Comparison of ENCODE assay signal across 27 cellular contexts in genomic region chr11:115496892-115497291, GRCh38. TPM values are rescaled to one million over a fixed set of nuclear protein-coding genes. Genes with fewer than 3 reads are reported as not detected.
DNase-seq lines count a peak whose midpoint lies in the region; ATAC-seq, FAIRE-seq and TF ChIP-seq lines count a peak whose summit lies in the region.
"Had no signal": no experiment of that assay in that cellular context is flagged by ENCODE, and none has a peak within 500 bp of the region (broad histone marks: within the 10 kb centered on the region; RNA-seq: fewer than 3 reads in every experiment).

No MANE protein-coding gene starts in this region.

- H3K36me3 Mint-ChIP-seq in astrocyte (ENCODE audit: low read depth, unreplicated experiment) = peaks cover 9% of the 10 kb centered on the region
- H3K36me3 Mint-ChIP-seq: naive B cell had no signal

- TF ChIP-seq CTCF in astrocyte (IDR thresholded peaks at IDR 0.05; ENCODE audit: insufficient read depth, low read depth, low read length) = no peak
- no peak for TF ChIP-seq CTCF in left lung (IDR thresholded peaks at IDR 0.05)

- H3K4me1 ChIP-seq in astrocyte (ENCODE audit: insufficient read depth, low read length) = peaks cover 11% of the 10 kb centered on the region
- peaks cover 9 to 13% of the 10 kb centered on the region in 2 donors for H3K4me1 ChIP-seq in left lung
- no peaks in the 10 kb centered on the region for H3K4me1 ChIP-seq in Karpas-422 (ENCODE audit: low read length)

- intact Hi-C loops in left lung (cut with DNase I) = no loop called here

- H3K27me3 ChIP-seq in astrocyte (ENCODE audit: insufficient read depth, low read length) (no peaks in the 10 kb centered on the region), left lung (peaks cover 3 to 31% of the 10 kb centered on the region in 2 donors), Karpas-422 (ENCODE audit: low read length) (no peaks in the 10 kb centered on the region)
- H3K27me3 ChIP-seq: body of pancreas had no signal

- H3K9ac ChIP-seq in astrocyte (ENCODE audit: low read length) (no peak overlapping the region), Karpas-422 (ENCODE audit: low read length) (no peak overlapping the region)
- H3K9ac ChIP-seq: BLaER1 treated with 17β-estradiol and CSF1 and Interleukin-3, amounts not matched to agents 10 nM and 100 nM had no signal

- no peaks in the 10 kb centered on the region for H3K27me3 Mint-ChIP-seq in astrocyte (ENCODE audit: low read depth, unreplicated experiment)
- H3K27me3 Mint-ChIP-seq: type B pancreatic cell had no signal

- peaks cover 54% of the 10 kb centered on the region for H3K4me1 Mint-ChIP-seq in astrocyte (ENCODE audit: low read depth, unreplicated experiment)
- H3K4me1 Mint-ChIP-seq: naive B cell had no signal

- FAIRE-seq in astrocyte (lab: Jason Lieb, UNC) = no peak
- FAIRE-seq: A204.1, GM18507, HTR-8/SVneo, kidney had no signal

- no peak overlapping the region for H3K4me3 ChIP-seq in astrocyte (ENCODE audit: insufficient read depth, low read depth, low read length)
- no peak overlapping the region for H3K4me3 ChIP-seq in left lung
- no peak overlapping the region for H3K4me3 ChIP-seq in Karpas-422 (ENCODE audit: low read length)
- H3K4me3 ChIP-seq: BLaER1 treated with 17β-estradiol and CSF1 and Interleukin-3, amounts not matched to agents 10 nM and 100 nM; body of pancreas; HAP-1; SJCRH30; spleen had no signal

- H3K4me2 ChIP-seq in astrocyte (ENCODE audit: low read length) (peak overlapping the region; percentile 17), Karpas-422 (ENCODE audit: low read depth, low read length, poor library complexity, severe bottlenecking) (no peak overlapping the region)

- H3K79me2 ChIP-seq in astrocyte (ENCODE audit: insufficient read depth, low read length) (peaks cover 57% of the 10 kb centered on the region), Karpas-422 (ENCODE audit: low read length) (no peaks in the 10 kb centered on the region)

- no peak overlapping the region for H3K4me3 Mint-ChIP-seq in astrocyte (ENCODE audit: unreplicated experiment)
- H3K4me3 Mint-ChIP-seq: naive B cell; T-helper 1 cell treated with Interleukin-12 subunit alpha and Interleukin-12 subunit beta and Interleukin-4 antibody, amounts not matched to agents 30 μg/mL and 1 μg/mL, for 36 hours; type B pancreatic cell had no signal

- no peaks in the 10 kb centered on the region for H3K9me3 Mint-ChIP-seq in astrocyte (ENCODE audit: unreplicated experiment)
- H3K9me3 Mint-ChIP-seq: T-helper 1 cell treated with Interleukin-12 subunit alpha and Interleukin-12 subunit beta and Interleukin-4 antibody, amounts not matched to agents 30 μg/mL and 1 μg/mL, for 36 hours had no signal

- peak; percentile 5 for ATAC-seq in left lung
- ATAC-seq in HG02798 (IDR thresholded peaks at IDR 0.05; ENCODE audit: poor library complexity, unreplicated experiment) = no peak
- no peak for ATAC-seq in GM18867 (IDR thresholded peaks at IDR 0.05; ENCODE audit: unreplicated experiment)
- no peak for ATAC-seq in HG03521 (IDR thresholded peaks at IDR 0.05; ENCODE audit: unreplicated experiment)
- ATAC-seq: body of pancreas; Panc1; stimulated activated naive CD8-positive, alpha-beta T cell treated with anti-CD3 and anti-CD28 coated beads, Interleukin-15, Interleukin-2, amounts not matched to agents 100 U/mL and 50 U/mL, for 24 hours had no signal

- no peaks in the 10 kb centered on the region for H3K9me2 ChIP-seq in Karpas-422 (replicated peaks; ENCODE audit: insufficient read depth, low read length)

- no peaks in the 10 kb centered on the region for H3K36me3 ChIP-seq in astrocyte (ENCODE audit: insufficient read depth, low read length)
- no peaks in the 10 kb centered on the region for H3K36me3 ChIP-seq in left lung
- H3K36me3 ChIP-seq in Karpas-422 (ENCODE audit: insufficient read depth, low read length) = no peaks in the 10 kb centered on the region
- H3K36me3 ChIP-seq: BLaER1 treated with 17β-estradiol and CSF1 and Interleukin-3, amounts not matched to agents 10 nM and 100 nM; HAP-1; SJCRH30; spleen had no signal

- peak overlapping the region; percentile 38 for H3K27ac Mint-ChIP-seq in astrocyte (ENCODE audit: unreplicated experiment)
- H3K27ac Mint-ChIP-seq: naive B cell; T-helper 1 cell treated with Interleukin-12 subunit alpha and Interleukin-12 subunit beta and Interleukin-4 antibody, amounts not matched to agents 30 μg/mL and 1 μg/mL, for 36 hours; type B pancreatic cell had no signal

- H4K20me1 ChIP-seq in astrocyte (ENCODE audit: insufficient read depth, low read length) = peaks cover 42% of the 10 kb centered on the region
- H4K20me1 ChIP-seq in Karpas-422 (ENCODE audit: insufficient read depth, low read depth, low read length) = no peaks in the 10 kb centered on the region
- H4K20me1 ChIP-seq: BLaER1 treated with 17β-estradiol and CSF1 and Interleukin-3, amounts not matched to agents 10 nM and 100 nM had no signal

- H3K27ac ChIP-seq in astrocyte (ENCODE audit: low read depth, low read length) (no peak overlapping the region), left lung (peak overlapping the region in 1 of 2 donors; percentile 3), Karpas-422 (ENCODE audit: low read length) (no peak overlapping the region)
- H3K27ac ChIP-seq: BLaER1 treated with 17β-estradiol and CSF1 and Interleukin-3, amounts not matched to agents 10 nM and 100 nM; body of pancreas; SJCRH30; spleen had no signal

- no peaks in the 10 kb centered on the region for H3K9me3 ChIP-seq in astrocyte (ENCODE audit: insufficient read depth, low read depth, low read length)
- H3K9me3 ChIP-seq in left lung = no peaks in the 10 kb centered on the region
- no peaks in the 10 kb centered on the region for H3K9me3 ChIP-seq in Karpas-422 (ENCODE audit: low read length)
- H3K9me3 ChIP-seq: BLaER1 treated with 17β-estradiol and CSF1 and Interleukin-3, amounts not matched to agents 10 nM and 100 nM; body of pancreas; HAP-1; SJCRH30; spleen had no signal

- no peak overlapping the region for H2AFZ ChIP-seq in astrocyte (ENCODE audit: low read depth, low read length)
- H2AFZ ChIP-seq in Karpas-422 (ENCODE audit: low read length) = no peak overlapping the region

- peak; percentile 2 for DNase-seq in A172 (ENCODE audit: low spot score)
- peak; percentile 28 for DNase-seq in HT-29 (ENCODE audit: low spot score)
- peak; percentile 52 for DNase-seq in astrocyte (ENCODE audit: low read depth)
- no peak for DNase-seq in left lung
- DNase-seq in Karpas-422 = no peak
- DNase-seq: activated CD4-positive, alpha-beta T cell treated with anti-CD3 and anti-CD28 coated beads for 48 hours; body of pancreas; kidney; naive B cell; NCI-H1930; occipital lobe; retina; spleen; stimulated activated CD4-positive, alpha-beta T cell treated with anti-CD3 and anti-CD28 coated beads, Interleukin-4, amount 100 ng/mL, for 24 hours; stimulated activated naive CD8-positive, alpha-beta T cell treated with anti-CD3 and anti-CD28 coated beads, Interleukin-15, Interleukin-2, amounts not matched to agents 100 U/mL and 50 U/mL, for 24 hours had no signal

RNA-seq across cellular contexts. Expression of gene CADM1, which starts 7.3 kb away (rescaled TPM):
- 6.7 and 14.6 TPM in 2 replicates for total RNA-seq in A172 (2014; rRNA removed; shearing (Covaris generic))
- not detected in 2 replicates for total RNA-seq in HT-29 (2014; rRNA removed; shearing (Covaris generic))
- 414 and 491 TPM in 2 replicates for total RNA-seq in astrocyte
- total RNA-seq in left lung = 100 to 1,000 TPM; 105 to 307 TPM
- total RNA-seq in Karpas-422 (2014; rRNA removed; shearing (Covaris generic); ENCODE audit: low replicate concordance) = 0.14 TPM in 1 of 2 replicates, not detected in the other

Comparison
In these comparisons a context has a peak if more than half of its experiments do, and no peak if none do; other contexts are left out.
1. DNase-seq: peak in A172 (single experiment), HT-29 (single experiment) and astrocyte (single experiment); none in left lung (0 of 2) and Karpas-422 (single experiment).